In genomic region chr3:156095652-156096051, GRCh38 we compare ENCODE assay signal across 3 cellular contexts. TPM values are rescaled to one million over a fixed set of nuclear protein-coding genes. Genes with fewer than 3 reads are reported as not detected.
"Had no signal": no experiment of that assay in that cellular context is flagged by ENCODE, and none has a peak within 500 bp of the region (broad histone marks: within the 10 kb centered on the region; RNA-seq: fewer than 3 reads in every experiment).

No MANE protein-coding gene starts in this region.

RNA-seq across cellular contexts. Expression of gene KCNAB1, which starts 24.7 kb away (rescaled TPM):
- total RNA-seq: OCI-LY7, PC-3, SJCRH30 had no signal
